Comparison of ENCODE assay signal across 14 cellular contexts in genomic region chr15:81337713-81338157, GRCh38. TPM values are rescaled to one million over a fixed set of nuclear protein-coding genes. Genes with fewer than 3 reads are reported as not detected.
DNase-seq lines count a peak whose midpoint lies in the region; ATAC-seq and TF ChIP-seq lines count a peak whose summit lies in the region.
"Had no signal": no experiment of that assay in that cellular context is flagged by ENCODE, and none has a peak within 500 bp of the region (broad histone marks: within the 10 kb centered on the region; RNA-seq: fewer than 3 reads in every experiment).

No MANE protein-coding gene starts in this region.

- H3K27me3 ChIP-seq in left lung (no peaks in the 10 kb centered on the region), tibial nerve (no peaks in the 10 kb centered on the region)

- peak; percentile 17 for ATAC-seq in left lung
- no peak for ATAC-seq in HG03439 (IDR thresholded peaks at IDR 0.05; ENCODE audit: unreplicated experiment)
- no peak for ATAC-seq in stimulated activated naive CD8-positive, alpha-beta T cell treated with anti-CD3 and anti-CD28 coated beads, Interleukin-15, amount 100 ng/mL, for 72 hours
- ATAC-seq: effector memory CD8-positive, alpha-beta T cell had no signal

- TF ChIP-seq POLR2A in tibial nerve (IDR thresholded peaks at IDR 0.05) = no peak

- TF ChIP-seq CTCF in chondrocyte (IDR thresholded peaks at IDR 0.05) (no peak), left lung (IDR thresholded peaks at IDR 0.05) (no peak), tibial nerve (IDR thresholded peaks at IDR 0.05) (no peak)

- DNase-seq in activated CD4-positive, alpha-beta memory T cell treated with anti-CD3 and anti-CD28 coated beads for 36 hours = peak; percentile 24
- DNase-seq in activated CD4-positive, alpha-beta memory T cell treated with anti-CD3 and anti-CD28 coated beads, Interleukin-2, amount 10 ng/mL, durations not matched to agents 7 days and 5 days = no peak
- DNase-seq in chondrocyte (ENCODE audit: low spot score) = no peak
- no peak for DNase-seq in left lung
- DNase-seq in tibial nerve (ENCODE audit: low spot score in 2 of 2) = no peak
- no peak for DNase-seq in NCI-H2227 (lab: John Stamatoyannopoulos, UW; ENCODE audit: unreplicated experiment)
- no peak for DNase-seq in stimulated activated naive CD8-positive, alpha-beta T cell treated with anti-CD3 and anti-CD28 coated beads, Interleukin-15, amount 100 ng/mL, for 72 hours
- DNase-seq: 8988T; activated CD4-positive, alpha-beta T cell treated with anti-CD3 and anti-CD28 coated beads for 48 hours; effector memory CD8-positive, alpha-beta T cell; NCI-H187 treated with DMSO at 0.1 percent for 48 hours; stimulated activated CD4-positive, alpha-beta T cell treated with anti-CD3 and anti-CD28 coated beads, Interleukin-15, amount 100 ng/mL, for 24 hours had no signal

- peaks cover 8% of the 10 kb centered on the region for H3K4me1 Mint-ChIP-seq in activated CD4-positive, alpha-beta memory T cell treated with anti-CD3 and anti-CD28 coated beads for 36 hours (ENCODE audit: low read depth)
- H3K4me1 Mint-ChIP-seq in activated CD4-positive, alpha-beta memory T cell treated with anti-CD3 and anti-CD28 coated beads, Interleukin-2, amount 10 ng/mL, durations not matched to agents 7 days and 5 days = no peaks in the 10 kb centered on the region
- H3K4me1 Mint-ChIP-seq in chondrocyte (ENCODE audit: low read depth) = peaks cover 35% of the 10 kb centered on the region
- peaks cover 26% of the 10 kb centered on the region for H3K4me1 Mint-ChIP-seq in stimulated activated naive CD8-positive, alpha-beta T cell treated with anti-CD3 and anti-CD28 coated beads, Interleukin-15, amount 100 ng/mL, for 72 hours

- H3K27ac Mint-ChIP-seq in activated CD4-positive, alpha-beta memory T cell treated with anti-CD3 and anti-CD28 coated beads for 36 hours = no peak overlapping the region
- no peak overlapping the region for H3K27ac Mint-ChIP-seq in activated CD4-positive, alpha-beta memory T cell treated with anti-CD3 and anti-CD28 coated beads, Interleukin-2, amount 10 ng/mL, durations not matched to agents 7 days and 5 days
- peak overlapping the region; percentile 96 for H3K27ac Mint-ChIP-seq in chondrocyte (ENCODE audit: unreplicated experiment)
- no peak overlapping the region for H3K27ac Mint-ChIP-seq in stimulated activated naive CD8-positive, alpha-beta T cell treated with anti-CD3 and anti-CD28 coated beads, Interleukin-15, amount 100 ng/mL, for 72 hours
- H3K27ac Mint-ChIP-seq: activated T-helper 1 cell treated with anti-CD3 and anti-CD28 coated beads, Interleukin-12 subunit alpha, Interleukin-12 subunit beta, Interleukin-2, Interleukin-4 antibody, amounts not matched to agents 30 ng/mL and 10 ng/mL and 1 ng/mL, durations not matched to agents 14 hours and 24 hours and 36 hours; effector memory CD8-positive, alpha-beta T cell had no signal

- intact Hi-C loops in activated CD4-positive, alpha-beta memory T cell treated with anti-CD3 and anti-CD28 coated beads for 36 hours (cut with micrococcal nuclease) = loop anchor here (10.0 kb wide), 1 partner anchor 57 kb away; no protein-coding TSS in a partner anchor
- intact Hi-C loops in left lung (cut with DNase I) = loop anchor here in 1 of 2 donors (5.0 kb wide), 1 partner anchor 60 kb away; no protein-coding TSS in a partner anchor

- H3K4me3 Mint-ChIP-seq in activated CD4-positive, alpha-beta memory T cell treated with anti-CD3 and anti-CD28 coated beads for 36 hours = no peak overlapping the region
- no peak overlapping the region for H3K4me3 Mint-ChIP-seq in activated CD4-positive, alpha-beta memory T cell treated with anti-CD3 and anti-CD28 coated beads, Interleukin-2, amount 10 ng/mL, durations not matched to agents 7 days and 5 days
- H3K4me3 Mint-ChIP-seq in chondrocyte (ENCODE audit: unreplicated experiment) = no peak overlapping the region
- H3K4me3 Mint-ChIP-seq in stimulated activated naive CD8-positive, alpha-beta T cell treated with anti-CD3 and anti-CD28 coated beads, Interleukin-15, amount 100 ng/mL, for 72 hours = no peak overlapping the region
- H3K4me3 Mint-ChIP-seq: activated T-helper 1 cell treated with anti-CD3 and anti-CD28 coated beads, Interleukin-12 subunit alpha, Interleukin-12 subunit beta, Interleukin-2, Interleukin-4 antibody, amounts not matched to agents 30 ng/mL and 10 ng/mL and 1 ng/mL, durations not matched to agents 14 hours and 24 hours and 36 hours; effector memory CD8-positive, alpha-beta T cell had no signal

- POLR2A ChIA-PET in activated CD4-positive, alpha-beta memory T cell treated with anti-CD3 and anti-CD28 coated beads for 36 hours (lab: Charles Lee) = no interaction called here
- POLR2A ChIA-PET in activated CD4-positive, alpha-beta memory T cell treated with anti-CD3 and anti-CD28 coated beads, Interleukin-2, amount 10 ng/mL, durations not matched to agents 7 days and 5 days (lab: Charles Lee) = interaction anchor here (1.1 kb wide), 1 partner anchor 11 kb away, joined by 3 read pairs; no protein-coding TSS in a partner anchor

- H3K9me3 Mint-ChIP-seq in activated CD4-positive, alpha-beta memory T cell treated with anti-CD3 and anti-CD28 coated beads for 36 hours = no peaks in the 10 kb centered on the region
- H3K9me3 Mint-ChIP-seq in activated CD4-positive, alpha-beta memory T cell treated with anti-CD3 and anti-CD28 coated beads, Interleukin-2, amount 10 ng/mL, durations not matched to agents 7 days and 5 days = no peaks in the 10 kb centered on the region
- no peaks in the 10 kb centered on the region for H3K9me3 Mint-ChIP-seq in chondrocyte (ENCODE audit: low read depth)
- no peaks in the 10 kb centered on the region for H3K9me3 Mint-ChIP-seq in stimulated activated naive CD8-positive, alpha-beta T cell treated with anti-CD3 and anti-CD28 coated beads, Interleukin-15, amount 100 ng/mL, for 72 hours
- H3K9me3 Mint-ChIP-seq: activated T-helper 1 cell treated with anti-CD3 and anti-CD28 coated beads, Interleukin-12 subunit alpha, Interleukin-12 subunit beta, Interleukin-2, Interleukin-4 antibody, amounts not matched to agents 30 ng/mL and 10 ng/mL and 1 ng/mL, durations not matched to agents 14 hours and 24 hours and 36 hours; effector memory CD8-positive, alpha-beta T cell had no signal

- H3K4me1 ChIP-seq in left lung (peaks cover 9 to 11% of the 10 kb centered on the region in 2 donors), tibial nerve (peaks cover 0 to 23% (median 12%) of the 10 kb centered on the region in 4 donors)

- no peak for TF ChIP-seq EP300 in tibial nerve (IDR thresholded peaks at IDR 0.05)

- CTCF ChIA-PET in activated CD4-positive, alpha-beta memory T cell treated with anti-CD3 and anti-CD28 coated beads for 36 hours (lab: Charles Lee) = interaction anchor here (0.6 to 5.7 kb wide), 7 partner anchors 14 to 413 kb away, joined by 3 to 65 read pairs (median 4); partner anchors contain the start of gene STARD5
- CTCF ChIA-PET in activated CD4-positive, alpha-beta memory T cell treated with anti-CD3 and anti-CD28 coated beads, Interleukin-2, amount 10 ng/mL, durations not matched to agents 7 days and 5 days (lab: Charles Lee) = interaction anchor here (1.2 to 5.2 kb wide), 4 partner anchors 36 to 72 kb away, joined by 3 to 42 read pairs (median 16); no protein-coding TSS in a partner anchor

- WGBS in tibial nerve, 2 donors = 48 to 62% methylated on average over 9 of the region's 9 CpGs

- H3K36me3 Mint-ChIP-seq in activated CD4-positive, alpha-beta memory T cell treated with anti-CD3 and anti-CD28 coated beads for 36 hours = no peaks in the 10 kb centered on the region
- no peaks in the 10 kb centered on the region for H3K36me3 Mint-ChIP-seq in activated CD4-positive, alpha-beta memory T cell treated with anti-CD3 and anti-CD28 coated beads, Interleukin-2, amount 10 ng/mL, durations not matched to agents 7 days and 5 days (ENCODE audit: low read depth)
- peaks cover 2% of the 10 kb centered on the region for H3K36me3 Mint-ChIP-seq in chondrocyte (ENCODE audit: low read depth)

- H3K4me3 ChIP-seq in left lung = no peak overlapping the region
- H3K4me3 ChIP-seq in tibial nerve = no peak overlapping the region

- H3K36me3 ChIP-seq in left lung (no peaks in the 10 kb centered on the region), tibial nerve (no peaks in the 10 kb centered on the region)

- no peaks in the 10 kb centered on the region for H3K27me3 Mint-ChIP-seq in activated CD4-positive, alpha-beta memory T cell treated with anti-CD3 and anti-CD28 coated beads for 36 hours
- peaks cover 8% of the 10 kb centered on the region for H3K27me3 Mint-ChIP-seq in activated CD4-positive, alpha-beta memory T cell treated with anti-CD3 and anti-CD28 coated beads, Interleukin-2, amount 10 ng/mL, durations not matched to agents 7 days and 5 days
- no peaks in the 10 kb centered on the region for H3K27me3 Mint-ChIP-seq in chondrocyte (ENCODE audit: low read depth)
- H3K27me3 Mint-ChIP-seq in stimulated activated naive CD8-positive, alpha-beta T cell treated with anti-CD3 and anti-CD28 coated beads, Interleukin-15, amount 100 ng/mL, for 72 hours = no peaks in the 10 kb centered on the region

- H3K9me3 ChIP-seq in left lung = no peaks in the 10 kb centered on the region
- no peaks in the 10 kb centered on the region for H3K9me3 ChIP-seq in tibial nerve

- H3K27ac ChIP-seq in left lung (peak overlapping the region in 1 of 2 donors; percentile 36), tibial nerve (peak overlapping the region in 3 of 4 donors; percentile 9 to 69 (median 26))

RNA-seq across cellular contexts. Expression of gene STARD5, which starts 13.8 kb away (rescaled TPM):
- 1 to 10 TPM; 7.3 to 9.1 TPM for total RNA-seq in activated CD4-positive, alpha-beta memory T cell treated with anti-CD3 and anti-CD28 coated beads for 36 hours
- total RNA-seq in activated CD4-positive, alpha-beta memory T cell treated with anti-CD3 and anti-CD28 coated beads, Interleukin-2, amount 10 ng/mL, durations not matched to agents 7 days and 5 days = 1 to 10 TPM; 4.2 TPM
- 2.6 to 5.3 TPM (median 5.0 TPM) in 3 replicates for total RNA-seq in chondrocyte
- total RNA-seq in left lung = 1 to 10 TPM; 5.2 to 6.0 TPM
- 1 to 10 TPM; 4.9 to 7.1 (median 6.1) TPM for total RNA-seq in tibial nerve

RNA-seq across cellular contexts. Expression of gene TMC3, which starts 36.3 kb away (rescaled TPM):
- not detected for total RNA-seq in activated CD4-positive, alpha-beta memory T cell treated with anti-CD3 and anti-CD28 coated beads for 36 hours
- total RNA-seq in activated CD4-positive, alpha-beta memory T cell treated with anti-CD3 and anti-CD28 coated beads, Interleukin-2, amount 10 ng/mL, durations not matched to agents 7 days and 5 days = not detected
- total RNA-seq in chondrocyte (not detected in 3 replicates), left lung (not detected), tibial nerve (not detected)
- total RNA-seq: activated T-helper 1 cell treated with anti-CD3 and anti-CD28 coated beads, Interleukin-12 subunit alpha, Interleukin-12 subunit beta, Interleukin-2, Interleukin-4 antibody, amounts not matched to agents 30 ng/mL and 10 ng/mL and 1 ng/mL, durations not matched to agents 14 hours and 24 hours and 36 hours had no signal
